In genomic region chr14:75175677-75176141, GRCh38 we compare ENCODE assay signal across 8 cellular contexts. TPM values are rescaled to one million over a fixed set of nuclear protein-coding genes. Genes with fewer than 3 reads are reported as not detected.
DNase-seq lines count a peak whose midpoint lies in the region; ATAC-seq and TF ChIP-seq lines count a peak whose summit lies in the region.

No MANE protein-coding gene starts in this region.

- BruUV-seq in PC-3 (replicated peaks; lab: Mats Ljungman, UMichigan), result no TSS peak

- peaks cover 57% of the 10 kb centered on the region for H3K79me2 ChIP-seq in PC-3 (ENCODE audit: low read length)

- TF ChIP-seq EP300 in sigmoid colon (IDR thresholded peaks at IDR 0.05), result no peak

- H3K4me1 ChIP-seq in PC-3 (ENCODE audit: insufficient read depth, low read length) (peaks cover 9% of the 10 kb centered on the region; the same call in 1 of the 2 replicates), esophagus (ENCODE audit: control insufficient read depth in 2 of 2, insufficient read depth in 2 of 2, low read length in 1 of 2) (no peaks in the 10 kb centered on the region), sigmoid colon (peaks cover 0 to 36% (median 22%) of the 10 kb centered on the region in 4 donors)

- CTCF ChIA-PET in PC-3 (lab: Charles Lee), result no interaction called here

- peak; percentile 13 for ATAC-seq in GM21515 (IDR thresholded peaks at IDR 0.05; ENCODE audit: unreplicated experiment)
- no peak; the same call in 1 of the 2 replicates for ATAC-seq in PC-3

- intact Hi-C loops in PC-3 (cut with micrococcal nuclease), result loop anchor here (2.0 to 5.0 kb wide), 3 partner anchors 81 to 119 kb away; partner anchors contain the start of gene FOS
- intact Hi-C loops in sigmoid colon (cut with DNase I), result loop anchor here (2.0 to 5.0 kb wide), 5 partner anchors 43 to 119 kb away; partner anchors contain the start of gene FOS

- H4K20me1 ChIP-seq in PC-3 (ENCODE audit: low read length), result peaks cover 22% of the 10 kb centered on the region

- no peaks in the 10 kb centered on the region for H3K9me3 ChIP-seq in PC-3 (ENCODE audit: low read length)
- no peaks in the 10 kb centered on the region for H3K9me3 ChIP-seq in esophagus (ENCODE audit: control insufficient read depth in 2 of 2, insufficient read depth in 1 of 2, low read depth in 1 of 2, low read length in 1 of 2)
- H3K9me3 ChIP-seq in sigmoid colon, result no peaks in the 10 kb centered on the region

- no peaks in the 10 kb centered on the region for H3K9me2 ChIP-seq in PC-3 (replicated peaks; ENCODE audit: low read length)

- H3K27me3 ChIP-seq in PC-3 (ENCODE audit: low read length) (no peaks in the 10 kb centered on the region), esophagus (ENCODE audit: control insufficient read depth in 1 of 2, insufficient read depth in 2 of 2, low read length in 2 of 2) (no peaks in the 10 kb centered on the region), sigmoid colon (no peaks in the 10 kb centered on the region)

- POLR2A ChIA-PET in PC-3 (lab: Charles Lee; ENCODE audit: unreplicated experiment), result interaction anchor here (0.6 kb wide), 2 partner anchors 120 to 327 kb away, joined by 5 to 21 read pairs; no protein-coding TSS in a partner anchor

- H3K4me3 ChIP-seq in AG09309 (ENCODE audit: control insufficient read depth, low read depth, low read length) (peak overlapping the region; percentile 99), PC-3 (ENCODE audit: low read length) (peak overlapping the region; percentile 100), esophagus (ENCODE audit: low read depth in 1 of 2, low read length in 2 of 2) (peak overlapping the region; percentile 61 to 99), sigmoid colon (peak overlapping the region; percentile 84 to 98 (median 90))

- no peaks in the 10 kb centered on the region for H3F3A ChIP-seq in PC-3 (ENCODE audit: low read length, unreplicated experiment)

- DNase-seq in AG09309 (ENCODE audit: low read depth), result no peak
- DNase-seq in PC-3, result peak; percentile 36
- no peak for DNase-seq in sigmoid colon
- DNase-seq in amniotic stem cell (lab: John Stamatoyannopoulos, UW), result no peak
- no peak for DNase-seq in RKO (ENCODE audit: low spot score)
- DNase-seq in NCI-H1417 treated with DMSO at 0.1 percent for 48 hours (lab: John Stamatoyannopoulos, UW), result no peak

- peak overlapping the region; percentile 89 for H3K4me2 ChIP-seq in PC-3 (ENCODE audit: low read length)

- H3K9ac ChIP-seq in PC-3 (ENCODE audit: low read length), result peak overlapping the region; percentile 97

- H3K27ac ChIP-seq in PC-3 (ENCODE audit: low read length) (peak overlapping the region; percentile 71), esophagus (ENCODE audit: low read depth in 2 of 2, low read length in 1 of 2) (peak overlapping the region; percentile 92 to 98), sigmoid colon (peak overlapping the region; percentile 97 to 99 (median 98))

- TF ChIP-seq POLR2A in sigmoid colon (IDR thresholded peaks at IDR 0.05), result no peak

- WGBS in esophagus, 2 donors, result 7% methylated on average over 10 of the region's 10 CpGs
- 8% methylated on average over 10 of the region's 10 CpGs for WGBS in sigmoid colon, 2 donors

- peak overlapping the region; percentile 78 for H2AFZ ChIP-seq in PC-3 (ENCODE audit: low read length)

- H3K36me3 ChIP-seq in PC-3 (ENCODE audit: low read depth, low read length) (no peaks in the 10 kb centered on the region), esophagus (ENCODE audit: control insufficient read depth in 2 of 2, insufficient read depth in 2 of 2, low read length in 1 of 2) (no peaks in the 10 kb centered on the region), sigmoid colon (no peaks in the 10 kb centered on the region)

- no peak for TF ChIP-seq CTCF in AG09309 (IDR thresholded peaks at IDR 0.05; ENCODE audit: control insufficient read depth, insufficient read depth, low read depth, low read length, missing control alignments)
- no peak for TF ChIP-seq CTCF in PC-3 (conservative IDR thresholded peaks at IDR 0.05; ENCODE audit: low read depth, low read length)
- no peak for TF ChIP-seq CTCF in sigmoid colon (IDR thresholded peaks at IDR 0.05)

RNA-seq across cellular contexts. Expression of gene TMED10, which starts 0.7 kb away (rescaled TPM):
- 246 and 253 TPM in 2 replicates for total RNA-seq in PC-3 (2014; rRNA removed)
- 100 to 1,000 TPM in 1 of 2 donors, 10 to 100 TPM in 1; 74.8 to 225 TPM for polyA plus RNA-seq in esophagus
- total RNA-seq in sigmoid colon, result 100 to 1,000 TPM; 107 to 175 (median 165) TPM
- polyA plus RNA-seq in sigmoid colon, result 100 to 1,000 TPM in 1 of 3 donors, 10 to 100 TPM in 2; 38.4 to 236 (median 51.1) TPM

RNA-seq across cellular contexts. Expression of gene NEK9, which starts 48.9 kb away (rescaled TPM):
- 29.6 and 44.5 TPM in 2 replicates for total RNA-seq in PC-3 (2014; rRNA removed)
- polyA plus RNA-seq in esophagus, result 10 to 100 TPM; 18.6 to 27.8 TPM
- total RNA-seq in sigmoid colon, result 10 to 100 TPM; 54.4 to 66.7 (median 59.9) TPM
- polyA plus RNA-seq in sigmoid colon, result 10 to 100 TPM in 2 of 3 donors, 1 to 10 TPM in 1; 9.0 to 38.8 (median 11.4) TPM
